Comparison of ENCODE assay signal across 8 cellular contexts in the genomic region with DNA sequence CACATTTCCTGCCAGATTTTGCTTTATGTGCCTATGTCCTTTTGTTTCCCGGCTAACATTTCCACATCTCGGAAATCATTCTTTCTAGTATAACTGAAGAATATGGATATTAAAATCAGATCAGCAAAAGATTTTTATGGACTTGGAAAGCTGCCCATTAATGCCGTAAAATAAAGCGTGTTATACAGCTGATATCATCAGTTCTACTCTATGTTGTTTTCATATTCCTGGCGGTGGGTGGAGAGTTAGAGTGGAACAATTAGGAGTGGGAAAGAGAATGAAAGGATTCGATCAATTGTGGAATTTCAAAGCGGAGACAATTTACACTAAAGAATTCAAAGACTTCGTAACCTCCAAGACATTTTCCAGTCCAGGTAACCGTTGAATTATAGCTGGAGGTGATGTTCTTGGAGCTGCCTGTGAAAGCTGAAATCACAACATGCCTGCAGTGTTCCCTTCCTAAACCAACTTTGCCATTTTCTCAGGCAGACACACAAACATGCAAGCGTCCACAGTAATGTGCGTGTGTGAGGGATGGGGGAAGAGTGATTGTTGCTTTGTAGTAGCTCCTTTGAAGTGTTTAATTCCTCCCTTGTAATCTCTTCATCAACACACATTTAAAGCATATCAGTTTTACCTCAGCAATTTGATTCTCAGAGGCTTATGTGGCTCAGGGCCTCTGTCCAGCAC.
DNase-seq lines count a peak whose midpoint lies in the region; ATAC-seq, FAIRE-seq and TF ChIP-seq lines count a peak whose summit lies in the region.

No MANE protein-coding gene starts in this region.

- TF ChIP-seq CTCF in Caco-2 (IDR thresholded peaks at IDR 0.05; ENCODE audit: insufficient read depth in 1 of 2, low read depth in 1 of 2, low read length in 1 of 2, severe bottlenecking in 1 of 2, unreplicated experiment in 1 of 2), result no peak
- no peak for TF ChIP-seq CTCF in OCI-LY1 (IDR thresholded peaks at IDR 0.05; ENCODE audit: low read length)
- TF ChIP-seq CTCF in esophagus muscularis mucosa (IDR thresholded peaks at IDR 0.05), result no peak
- no peak for TF ChIP-seq CTCF in psoas muscle (IDR thresholded peaks at IDR 0.05)

- intact Hi-C loops in Caco-2 (cut with micrococcal nuclease; ENCODE audit: unreplicated experiment) (loop anchor here (1.0 kb wide), 3 partner anchors 34 to 87 kb away; no protein-coding TSS in a partner anchor), esophagus muscularis mucosa (cut with DNase I) (loop anchor here (5.0 kb wide), 1 partner anchor 90 kb away; no protein-coding TSS in a partner anchor), psoas muscle (cut with DNase I) (loop anchor here in 1 of 2 donors (1.0 to 10.0 kb wide), 2 partner anchors 48 to 88 kb away; no protein-coding TSS in a partner anchor)

- H3K27ac Mint-ChIP-seq in Caco-2 (ENCODE audit: unreplicated experiment), result no peak overlapping the region

- no peaks in the 10 kb centered on the region for H4K20me1 ChIP-seq in OCI-LY1 (ENCODE audit: insufficient read depth, low read length)

- 47% methylated on average over 11 of the region's 11 CpGs for WGBS in esophagus muscularis mucosa
- 12 to 19% (median 14%) methylated on average over 11 of the region's 11 CpGs for WGBS in psoas muscle, 3 donors

- peak overlapping the region; percentile 30 for H3K4me3 ChIP-seq in Caco-2 (ENCODE audit: low read depth, low read length)
- peak overlapping the region; percentile 44 for H3K4me3 ChIP-seq in OCI-LY1 (ENCODE audit: low read depth, low read length, poor library complexity, severe bottlenecking)
- peak overlapping the region; percentile 41 to 58 (median 50) for H3K4me3 ChIP-seq in esophagus muscularis mucosa
- peak overlapping the region; percentile 56 for H3K4me3 ChIP-seq in psoas muscle

- no peak for TF ChIP-seq POLR2A in esophagus muscularis mucosa (IDR thresholded peaks at IDR 0.05; ENCODE audit: low read depth)

- no peaks in the 10 kb centered on the region for H3K9me3 Mint-ChIP-seq in Caco-2 (ENCODE audit: unreplicated experiment)

- H3K9ac ChIP-seq in OCI-LY1 (ENCODE audit: low read length), result no peak overlapping the region; the same call in 1 of the 2 replicates

- no peaks in the 10 kb centered on the region for H3F3A ChIP-seq in OCI-LY1 (ENCODE audit: insufficient read depth, low read length)

- ATAC-seq in psoas muscle (peak; percentile 10 to 36 (median 21)), HG03039 (IDR thresholded peaks at IDR 0.05; ENCODE audit: unreplicated experiment) (no peak), GM21515 (IDR thresholded peaks at IDR 0.05; ENCODE audit: unreplicated experiment) (no peak)

- no peaks in the 10 kb centered on the region for H3K9me2 ChIP-seq in OCI-LY1 (ENCODE audit: low read depth, low read length)

- peaks cover 9% of the 10 kb centered on the region for H3K4me1 Mint-ChIP-seq in Caco-2 (ENCODE audit: low read depth, unreplicated experiment)

- no peak overlapping the region for H2AFZ ChIP-seq in OCI-LY1 (ENCODE audit: low read length)

- H3K27me3 ChIP-seq in Caco-2 (replicated peaks; ENCODE audit: control insufficient read depth, insufficient read depth, low read length), result no peaks in the 10 kb centered on the region
- H3K27me3 ChIP-seq in OCI-LY1 (ENCODE audit: insufficient read depth, low read length), result no peaks in the 10 kb centered on the region
- no peaks in the 10 kb centered on the region for H3K27me3 ChIP-seq in esophagus muscularis mucosa
- no peaks in the 10 kb centered on the region for H3K27me3 ChIP-seq in psoas muscle (ENCODE audit: insufficient read depth in 3 of 3, low read length in 2 of 3)

- H3K4me2 ChIP-seq in OCI-LY1 (ENCODE audit: low read length), result peak overlapping the region; percentile 56

- no peak for TF ChIP-seq EP300 in esophagus muscularis mucosa (IDR thresholded peaks at IDR 0.05)

- H3K9me3 ChIP-seq in Caco-2 (no peaks in the 10 kb centered on the region), OCI-LY1 (ENCODE audit: low read length) (no peaks in the 10 kb centered on the region), esophagus muscularis mucosa (no peaks in the 10 kb centered on the region), psoas muscle (no peaks in the 10 kb centered on the region)

- no peak for FAIRE-seq in frontal cortex (lab: Jason Lieb, UNC)

- no peaks in the 10 kb centered on the region for H3K79me2 ChIP-seq in OCI-LY1 (ENCODE audit: insufficient read depth, low read length)

- H3K36me3 ChIP-seq in Caco-2 (ENCODE audit: control insufficient read depth, insufficient read depth, low read length) (no peaks in the 10 kb centered on the region), OCI-LY1 (ENCODE audit: insufficient read depth, low read length) (no peaks in the 10 kb centered on the region), esophagus muscularis mucosa (no peaks in the 10 kb centered on the region), psoas muscle (ENCODE audit: insufficient read depth in 1 of 2, low read depth in 1 of 2) (no peaks in the 10 kb centered on the region)

- no peaks in the 10 kb centered on the region for H3K36me3 Mint-ChIP-seq in Caco-2 (ENCODE audit: insufficient read depth, unreplicated experiment)

- POLR2A ChIA-PET in Caco-2 (lab: Charles Lee), result interaction anchor here (0.6 to 1.8 kb wide), 7 partner anchors 10 to 136 kb away, joined by 3 to 18 read pairs (median 4); no protein-coding TSS in a partner anchor

- H3K4me3 Mint-ChIP-seq in Caco-2 (ENCODE audit: unreplicated experiment), result no peak overlapping the region

- no peaks in the 10 kb centered on the region for H3K27me3 Mint-ChIP-seq in Caco-2 (ENCODE audit: insufficient read depth, unreplicated experiment)

- H3K4me1 ChIP-seq in Caco-2 (peaks cover 88% of the 10 kb centered on the region), OCI-LY1 (ENCODE audit: insufficient read depth, low read length, severe bottlenecking) (peaks cover 6% of the 10 kb centered on the region), esophagus muscularis mucosa (peaks cover 21 to 60% (median 46%) of the 10 kb centered on the region in 4 donors), psoas muscle (peaks cover 68% of the 10 kb centered on the region)

- BruUV-seq in Caco-2 (replicated peaks; lab: Mats Ljungman, UMichigan), result TSS peak; percentile 88

- DNase-seq in Caco-2 (peak; percentile 60 to 68), esophagus muscularis mucosa (ENCODE audit: extremely low spot score) (no peak), psoas muscle (no peak), COR-L47 (lab: John Stamatoyannopoulos, UW) (no peak), frontal cortex (ENCODE audit: low spot score in 2 of 2) (no peak)

- CTCF ChIA-PET in Caco-2 (lab: Charles Lee), result interaction anchor here (1.0 to 2.3 kb wide), 4 partner anchors 46 to 92 kb away, joined by 3 to 6 read pairs (median 4); no protein-coding TSS in a partner anchor

- H3K27ac ChIP-seq in OCI-LY1 (ENCODE audit: low read depth, low read length, poor library complexity, severe bottlenecking), result no peak overlapping the region
- H3K27ac ChIP-seq in esophagus muscularis mucosa (replicated peaks in 1 of 4), result peak overlapping the region; percentile 74 to 83 (median 80)
- peak overlapping the region; percentile 84 for H3K27ac ChIP-seq in psoas muscle

Comparison
In these comparisons a context has a peak if more than half of its experiments do, and no peak if none do; other contexts are left out.
1. DNase-seq: peak in Caco-2 (2 of 2); none in esophagus muscularis mucosa (single experiment), psoas muscle (0 of 2), COR-L47 (single experiment) and frontal cortex (0 of 2).
2. ATAC-seq: peak in psoas muscle (4 of 4); none in HG03039 (single experiment) and GM21515 (single experiment).
3. Peak in every context shown above with its lines, with median percentiles within 50 percentile points of each other: H3K4me3 ChIP-seq.